8 cellular contexts compared by ENCODE assay signal in genomic region chr19:2494447-2495129, GRCh38. TPM values are rescaled to one million over a fixed set of nuclear protein-coding genes. Genes with fewer than 3 reads are reported as not detected.
DNase-seq lines count a peak whose midpoint lies in the region; ATAC-seq and TF ChIP-seq lines count a peak whose summit lies in the region.

No MANE protein-coding gene starts in this region.

- peak; percentile 47 for ATAC-seq in WTC11
- no peak for ATAC-seq in HG02970 (IDR thresholded peaks at IDR 0.05; ENCODE audit: low FRiP score, unreplicated experiment)
- ATAC-seq in GM21576 (IDR thresholded peaks at IDR 0.05; ENCODE audit: unreplicated experiment): no peak

- 22% methylated on average over 72 of the region's 72 CpGs for WGBS in HUES64
- 8 to 21% (median 12%) methylated on average over 30 to 72 of the region's 72 CpGs for WGBS in spleen, 5 donors

- H3K27ac Mint-ChIP-seq in WTC11 (no peak overlapping the region), chondrocyte (ENCODE audit: unreplicated experiment) (peak overlapping the region; percentile 99)

- intact Hi-C loops in spleen (cut with DNase I; ENCODE audit: low total_unique reads): no loop called here

- peak overlapping the region; percentile 65 for H3K4me2 ChIP-seq in DOHH2 (ENCODE audit: low read length)

- peaks cover 18% of the 10 kb centered on the region for H3K4me1 Mint-ChIP-seq in WTC11
- peaks cover 71% of the 10 kb centered on the region for H3K4me1 Mint-ChIP-seq in chondrocyte (ENCODE audit: low read depth)

- H3K4me3 ChIP-seq in DOHH2 (ENCODE audit: low read length): peak overlapping the region; percentile 74
- H3K4me3 ChIP-seq in HUES64 (ENCODE audit: low read length): peak overlapping the region; percentile 57
- peak overlapping the region; percentile 45 to 74 (median 62) for H3K4me3 ChIP-seq in spleen

- DNase-seq in WTC11 (ENCODE audit: low spot score): no peak
- peak; percentile 86 for DNase-seq in chondrocyte (ENCODE audit: low spot score)
- peak; percentile 37 for DNase-seq in kidney glomerular epithelial cell (lab: John Stamatoyannopoulos, UW)
- peak; percentile 88 for DNase-seq in spleen

- TF ChIP-seq POLR2A in spleen (IDR thresholded peaks at IDR 0.05): no peak

- no peaks in the 10 kb centered on the region for H3K9me3 ChIP-seq in DOHH2 (ENCODE audit: control insufficient read depth, insufficient read depth, low read length)
- no peaks in the 10 kb centered on the region for H3K9me3 ChIP-seq in HUES64 (ENCODE audit: insufficient read depth, low read depth, low read length)
- no peaks in the 10 kb centered on the region for H3K9me3 ChIP-seq in spleen

- peaks cover 70% of the 10 kb centered on the region for H3K4me1 ChIP-seq in DOHH2 (ENCODE audit: control insufficient read depth, low read length)
- peaks cover 10% of the 10 kb centered on the region for H3K4me1 ChIP-seq in HUES64 (ENCODE audit: insufficient read depth, low read length)
- H3K4me1 ChIP-seq in spleen: peaks cover 30 to 81% (median 57%) of the 10 kb centered on the region in 6 donors

- H3K27me3 ChIP-seq in DOHH2 (ENCODE audit: control insufficient read depth, low read length) (no peaks in the 10 kb centered on the region), HUES64 (ENCODE audit: insufficient read depth, low read length) (peaks cover 29% of the 10 kb centered on the region), spleen (replicated peaks in 1 of 7) (peaks cover 0 to 56% (median 8%) of the 10 kb centered on the region in 7 donors)

- H3K36me3 Mint-ChIP-seq in WTC11 (no peaks in the 10 kb centered on the region), chondrocyte (ENCODE audit: low read depth) (no peaks in the 10 kb centered on the region)

- no peaks in the 10 kb centered on the region for H3K79me2 ChIP-seq in DOHH2 (ENCODE audit: control insufficient read depth, low read length)

- H3K9me3 Mint-ChIP-seq in WTC11 (no peaks in the 10 kb centered on the region), chondrocyte (ENCODE audit: low read depth) (peaks cover 3% of the 10 kb centered on the region)

- H4K20me1 ChIP-seq in DOHH2 (ENCODE audit: control insufficient read depth, insufficient read depth, low read depth, low read length): no peaks in the 10 kb centered on the region

- no peak overlapping the region for H3K9ac ChIP-seq in HUES64 (ENCODE audit: low read depth, low read length)

- CTCF ChIA-PET in WTC11 (lab: Charles Lee): interaction anchor here (0.7 to 2.5 kb wide), 6 partner anchors 15 to 119 kb away, joined by 3 to 21 read pairs (median 4); partner anchors contain the start of gene GADD45B

- H3K27ac ChIP-seq in DOHH2 (ENCODE audit: low read depth, low read length) (no peak overlapping the region), HUES64 (ENCODE audit: low read depth, low read length) (no peak overlapping the region), spleen (peak overlapping the region; percentile 12 to 81 (median 74))

- no peaks in the 10 kb centered on the region for H3K36me3 ChIP-seq in DOHH2 (ENCODE audit: control insufficient read depth, low read length)
- H3K36me3 ChIP-seq in HUES64 (ENCODE audit: insufficient read depth, low read length): no peaks in the 10 kb centered on the region
- H3K36me3 ChIP-seq in spleen: no peaks in the 10 kb centered on the region

- H3K4me3 Mint-ChIP-seq in WTC11 (peak overlapping the region; percentile 66), chondrocyte (ENCODE audit: unreplicated experiment) (peak overlapping the region; percentile 61)

- no peaks in the 10 kb centered on the region for H3K9me2 ChIP-seq in DOHH2 (replicated peaks; ENCODE audit: control insufficient read depth, low read length)

- TF ChIP-seq CTCF in DOHH2 (IDR thresholded peaks at IDR 0.05; ENCODE audit: low read depth, low read length, poor library complexity, severe bottlenecking) (no peak), WTC11 (IDR thresholded peaks at IDR 0.05) (no peak), chondrocyte (IDR thresholded peaks at IDR 0.05) (no peak), spleen (IDR thresholded peaks at IDR 0.05 in 8 of 11, conservative IDR thresholded peaks at IDR 0.05 in 3 of 11) (no peak)

- peaks cover 47% of the 10 kb centered on the region for H3K27me3 Mint-ChIP-seq in WTC11 (ENCODE audit: low read depth)
- H3K27me3 Mint-ChIP-seq in chondrocyte (ENCODE audit: low read depth): no peaks in the 10 kb centered on the region

- POLR2A ChIA-PET in WTC11 (lab: Charles Lee): interaction anchor here (1.5 to 2.6 kb wide), 2 partner anchors 18 to 46 kb away, joined by 5 to 14 read pairs; partner anchors contain the start of gene GADD45B

- peaks cover 31% of the 10 kb centered on the region for H3F3A ChIP-seq in DOHH2 (ENCODE audit: control insufficient read depth, insufficient read depth)

TF ChIP-seq in WTC11, 78 proteins besides CTCF, POLR2A, EP300 and RAD21 (continues in another document):
- TF ChIP-seq PRDM15 (CRISPR knock-in tag; IDR thresholded peaks at IDR 0.05): 0 out of 2 replicates have a peak, but pooled peaks have one; percentile 2
- 0 out of 2 replicates have a peak, but pooled peaks have one; percentile 22 for TF ChIP-seq ZBTB21 (CRISPR knock-in tag; IDR thresholded peaks at IDR 0.05; ENCODE audit: borderline replicate concordance)
- 0 out of 2 replicates have a peak, but pooled peaks have one; percentile 25 for TF ChIP-seq GABPB1 (CRISPR knock-in tag; IDR thresholded peaks at IDR 0.05)
- TF ChIP-seq FOXP4 (CRISPR knock-in tag; IDR thresholded peaks at IDR 0.05): no peak; the same call in 1 of the 2 replicates
- peak; percentile 31; the same call in 1 of the 2 replicates for TF ChIP-seq FOXP1 (CRISPR knock-in tag; IDR thresholded peaks at IDR 0.05; ENCODE audit: borderline replicate concordance)
- TF ChIP-seq HMGXB4 (CRISPR knock-in tag; IDR thresholded peaks at IDR 0.05): 0 out of 2 replicates have a peak, but pooled peaks have one; percentile 48
- TF ChIP-seq ZNF423 (CRISPR knock-in tag; IDR thresholded peaks at IDR 0.05): no peak
- TF ChIP-seq NFYB (CRISPR knock-in tag; conservative IDR thresholded peaks at IDR 0.05; ENCODE audit: low read depth): no peak

RNA-seq across cellular contexts. Expression of gene GADD45B, which starts 18.7 kb away (rescaled TPM):
- 4.4 TPM for polyA plus RNA-seq in HUES64 (2013, experiment 1 of 2)
- polyA plus RNA-seq in HUES64 (2013, experiment 2 of 2): 5.1 TPM
- total RNA-seq in WTC11 (2021): 17.9 to 27.5 TPM (median 23.2 TPM) in 3 replicates
- 177 to 258 TPM (median 181 TPM) in 3 replicates for total RNA-seq in chondrocyte
- 100 to 1,000 TPM in 1 of 7 donors, 10 to 100 TPM in 6; 57.4 to 114 (median 77.4) TPM for total RNA-seq in spleen
- polyA plus RNA-seq in spleen: 10 to 100 TPM; 40.6 to 76.9 (median 43.3) TPM

RNA-seq across cellular contexts. Expression of gene LMNB2, which starts 37.8 kb away (rescaled TPM):
- 103 TPM for polyA plus RNA-seq in HUES64 (2013, experiment 1 of 2)
- 105 TPM for polyA plus RNA-seq in HUES64 (2013, experiment 2 of 2)
- total RNA-seq in WTC11 (2021): 204 to 216 TPM (median 212 TPM) in 3 replicates
- total RNA-seq in chondrocyte: 35.5 to 56.0 TPM (median 36.6 TPM) in 3 replicates
- total RNA-seq in spleen: 10 to 100 TPM; 15.5 to 26.0 (median 21.6) TPM
- polyA plus RNA-seq in spleen: 10 to 100 TPM in 1 of 3 donors, 1 to 10 TPM in 2; 4.9 to 21.7 (median 8.9) TPM

Comparison
In these comparisons a context has a peak if more than half of its experiments do, and no peak if none do; other contexts are left out.
1. H3K27ac ChIP-seq: peak in spleen (8 of 8); none in DOHH2 (single experiment) and HUES64 (single experiment).
2. Peak in every context shown above with its lines, with median percentiles within 50 percentile points of each other: H3K4me3 ChIP-seq.